In the genomic region with DNA sequence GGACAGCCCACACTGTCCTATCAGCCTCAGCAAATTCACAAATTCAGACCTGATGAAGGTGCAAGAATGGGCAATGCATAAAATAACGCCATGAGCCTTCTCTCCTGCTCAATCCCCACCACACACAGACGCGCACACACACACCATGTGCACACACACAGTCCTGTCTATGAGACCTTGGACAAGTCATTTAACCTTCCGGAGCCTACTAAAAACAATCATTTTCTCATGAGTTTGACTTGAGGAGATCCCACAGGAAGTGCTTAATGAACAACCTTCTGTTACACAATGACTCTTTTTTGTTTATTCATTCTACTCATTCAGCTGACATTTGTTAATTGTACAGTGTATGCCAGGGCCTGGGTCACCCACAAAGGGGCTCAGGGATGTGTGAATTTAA, we compare ENCODE assay signal across 20 cellular contexts.
A peak's percentile ranks its signal among the peaks of the same experiment; 100 is the strongest.
DNase-seq lines count a peak whose midpoint lies in the region; ATAC-seq and TF ChIP-seq lines count a peak whose summit lies in the region.
"Had no signal": no experiment of that assay in that cellular context is flagged by ENCODE, and none has a peak within 500 bp of the region (broad histone marks: within the 10 kb centered on the region; RNA-seq: fewer than 3 reads in every experiment).

No MANE protein-coding gene starts in this region.

- H3K27me3 ChIP-seq in prostate gland (replicated peaks; ENCODE audit: insufficient read depth) (no peaks in the 10 kb centered on the region), tibial nerve (no peaks in the 10 kb centered on the region)
- H3K27me3 ChIP-seq: BLaER1 had no signal

- ATAC-seq in left ventricle myocardium superior (peak; percentile 1), GM18861 (IDR thresholded peaks at IDR 0.05; ENCODE audit: unreplicated experiment) (no peak)

- CTCF ChIA-PET in activated CD4-positive, alpha-beta T cell treated with anti-CD3 and anti-CD28 coated beads, Interleukin-2, amount 10 ng/mL, durations not matched to agents 7 days and 5 days (lab: Charles Lee), result no interaction called here

- H3K27ac ChIP-seq in prostate gland, result peak overlapping the region; percentile 90 to 95
- H3K27ac ChIP-seq in tibial nerve, result peak overlapping the region; percentile 59 to 93 (median 76)
- H3K27ac ChIP-seq: BLaER1, KMS-11 had no signal

- H3K36me3 ChIP-seq in prostate gland (no peaks in the 10 kb centered on the region), tibial nerve (no peaks in the 10 kb centered on the region)
- H3K36me3 ChIP-seq: BLaER1 had no signal

- no peak overlapping the region for H3K4me3 ChIP-seq in prostate gland
- no peak overlapping the region for H3K4me3 ChIP-seq in tibial nerve
- H3K4me3 ChIP-seq: BLaER1 had no signal

- H3K4me1 ChIP-seq in prostate gland (replicated peaks) (peaks cover 36% of the 10 kb centered on the region), tibial nerve (peaks cover 0 to 82% (median 25%) of the 10 kb centered on the region in 4 donors)
- H3K4me1 ChIP-seq: BLaER1 had no signal

- no peaks in the 10 kb centered on the region for H3K9me3 ChIP-seq in prostate gland
- no peaks in the 10 kb centered on the region for H3K9me3 ChIP-seq in tibial nerve
- H3K9me3 ChIP-seq: BLaER1 had no signal

- H3K27me3 Mint-ChIP-seq in activated CD4-positive, alpha-beta T cell treated with anti-CD3 and anti-CD28 coated beads, Interleukin-2, amount 10 ng/mL, durations not matched to agents 7 days and 5 days, result no peaks in the 10 kb centered on the region

- no peak for TF ChIP-seq CTCF in prostate gland (IDR thresholded peaks at IDR 0.05)
- no peak for TF ChIP-seq CTCF in tibial nerve (IDR thresholded peaks at IDR 0.05)

- no peak for TF ChIP-seq POLR2A in prostate gland (IDR thresholded peaks at IDR 0.05)
- no peak for TF ChIP-seq POLR2A in tibial nerve (IDR thresholded peaks at IDR 0.05)

- POLR2A ChIA-PET in activated CD4-positive, alpha-beta T cell treated with anti-CD3 and anti-CD28 coated beads, Interleukin-2, amount 10 ng/mL, durations not matched to agents 7 days and 5 days (lab: Charles Lee), result no interaction called here

- no peaks in the 10 kb centered on the region for H3K36me3 Mint-ChIP-seq in activated CD4-positive, alpha-beta T cell treated with anti-CD3 and anti-CD28 coated beads, Interleukin-2, amount 10 ng/mL, durations not matched to agents 7 days and 5 days (ENCODE audit: low read depth)
- H3K36me3 Mint-ChIP-seq: activated naive CD4-positive, alpha-beta T cell treated with anti-CD3 and anti-CD28 coated beads, Interleukin-2, amount 50 U/mL, for 72 hours had no signal

- peak; percentile 17 for DNase-seq in NOMO-1 treated with DMSO at 0.1 percent for 48 hours (lab: John Stamatoyannopoulos, UW; ENCODE audit: unreplicated experiment)
- DNase-seq in NOMO-1 treated with dmso at 0.1 percent for 144 hours (lab: John Stamatoyannopoulos, UW; ENCODE audit: unreplicated experiment), result no peak
- no peak for DNase-seq in left ventricle myocardium superior
- no peak for DNase-seq in prostate gland (ENCODE audit: low spot score)
- no peak for DNase-seq in tibial nerve (ENCODE audit: low spot score in 2 of 2)
- DNase-seq in activated CD4-positive, alpha-beta T cell treated with anti-CD3 and anti-CD28 coated beads, Interleukin-2, amount 10 ng/mL, durations not matched to agents 7 days and 5 days, result no peak
- DNase-seq in SKM-1 treated with dmso at 0.1 percent for 144 hours (lab: John Stamatoyannopoulos, UW; ENCODE audit: unreplicated experiment), result no peak
- DNase-seq: 8988T; activated CD4-positive, CD25-positive, alpha-beta regulatory T cell; activated T-cell treated with anti-CD3 and anti-CD28 coated beads, Interleukin-2, amount 50 U/mL, for 48 hours; H9; immature natural killer cell; NCI-H1092 treated with DMSO at 0.1 percent for 48 hours; NCI-H2081 treated with DMSO at 0.1 percent for 48 hours; OCI-M1; stimulated activated CD4-positive, alpha-beta T cell treated with anti-CD3 and anti-CD28 coated beads, Interleukin-2, amount 100 ng/mL, for 48 hours had no signal

- no peaks in the 10 kb centered on the region for H3K9me3 Mint-ChIP-seq in activated CD4-positive, alpha-beta T cell treated with anti-CD3 and anti-CD28 coated beads, Interleukin-2, amount 10 ng/mL, durations not matched to agents 7 days and 5 days
- H3K9me3 Mint-ChIP-seq: activated naive CD4-positive, alpha-beta T cell treated with anti-CD3 and anti-CD28 coated beads, Interleukin-2, amount 50 U/mL, for 72 hours; H9 had no signal

- WGBS in prostate gland, result 89% methylated on average over 4 of the region's 4 CpGs
- 67 to 84% methylated on average over 4 of the region's 4 CpGs for WGBS in tibial nerve, 2 donors

- intact Hi-C loops in left ventricle myocardium superior (cut with micrococcal nuclease), result loop anchor here (10.0 kb wide), 1 partner anchor 144 kb away; no protein-coding TSS in a partner anchor
- intact Hi-C loops in prostate gland (cut with DNase I), result no loop called here

- no peak overlapping the region for H3K27ac Mint-ChIP-seq in activated CD4-positive, alpha-beta T cell treated with anti-CD3 and anti-CD28 coated beads, Interleukin-2, amount 10 ng/mL, durations not matched to agents 7 days and 5 days
- H3K27ac Mint-ChIP-seq: activated naive CD4-positive, alpha-beta T cell treated with anti-CD3 and anti-CD28 coated beads, Interleukin-2, amount 50 U/mL, for 72 hours had no signal

- TF ChIP-seq EP300 in tibial nerve (IDR thresholded peaks at IDR 0.05), result no peak

- no peak overlapping the region for H3K4me3 Mint-ChIP-seq in activated CD4-positive, alpha-beta T cell treated with anti-CD3 and anti-CD28 coated beads, Interleukin-2, amount 10 ng/mL, durations not matched to agents 7 days and 5 days
- H3K4me3 Mint-ChIP-seq: H9, immature natural killer cell had no signal

- H3K4me1 Mint-ChIP-seq in activated CD4-positive, alpha-beta T cell treated with anti-CD3 and anti-CD28 coated beads, Interleukin-2, amount 10 ng/mL, durations not matched to agents 7 days and 5 days, result no peaks in the 10 kb centered on the region
